ENCODE assay signal across 1 cellular context in the genomic region with DNA sequence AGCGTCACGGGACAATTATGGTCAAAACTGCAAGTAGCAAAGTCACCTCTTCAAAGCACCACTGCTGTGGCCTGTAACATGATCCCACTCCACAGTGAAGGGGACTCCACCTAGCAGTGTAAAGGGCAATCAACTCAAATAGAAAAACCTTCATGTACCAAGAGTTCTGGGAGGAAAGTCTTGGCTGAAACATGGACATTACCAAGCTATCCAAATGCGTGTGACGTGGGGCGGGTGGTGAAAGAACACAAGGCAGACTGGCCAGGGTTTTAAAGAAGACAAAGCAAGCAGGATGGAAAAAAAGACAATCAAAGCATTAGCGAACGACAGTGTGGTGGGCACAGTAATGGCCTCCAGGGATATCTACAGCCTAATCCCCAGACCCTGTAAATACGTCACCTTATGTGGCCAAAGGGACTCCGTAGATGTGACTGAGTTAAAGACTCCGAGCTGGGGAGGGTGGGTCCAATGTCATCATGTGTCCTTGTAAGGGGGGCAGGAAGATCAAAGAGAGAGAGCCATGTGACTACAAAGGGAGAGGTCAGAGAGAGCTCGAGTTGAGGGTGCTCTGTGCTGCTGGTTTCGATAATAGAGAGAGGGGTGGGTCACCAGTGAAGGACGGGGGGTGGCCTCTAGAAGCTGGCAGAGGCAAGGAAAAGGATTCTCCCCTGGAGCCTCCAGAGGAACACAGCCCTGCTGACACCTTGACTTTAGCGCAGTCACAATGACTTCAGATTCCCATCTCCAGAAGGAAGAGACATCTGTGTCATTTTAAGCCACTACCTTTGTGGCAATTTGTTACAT.
A peak's percentile ranks its signal among the peaks of the same experiment; 100 is the strongest.
TF ChIP-seq lines count a peak whose summit lies in the region.

No MANE protein-coding gene starts in this region.

TF ChIP-seq in H1, 55 proteins besides CTCF, POLR2A, EP300 and RAD21:
- TF ChIP-seq, protein P1, sequence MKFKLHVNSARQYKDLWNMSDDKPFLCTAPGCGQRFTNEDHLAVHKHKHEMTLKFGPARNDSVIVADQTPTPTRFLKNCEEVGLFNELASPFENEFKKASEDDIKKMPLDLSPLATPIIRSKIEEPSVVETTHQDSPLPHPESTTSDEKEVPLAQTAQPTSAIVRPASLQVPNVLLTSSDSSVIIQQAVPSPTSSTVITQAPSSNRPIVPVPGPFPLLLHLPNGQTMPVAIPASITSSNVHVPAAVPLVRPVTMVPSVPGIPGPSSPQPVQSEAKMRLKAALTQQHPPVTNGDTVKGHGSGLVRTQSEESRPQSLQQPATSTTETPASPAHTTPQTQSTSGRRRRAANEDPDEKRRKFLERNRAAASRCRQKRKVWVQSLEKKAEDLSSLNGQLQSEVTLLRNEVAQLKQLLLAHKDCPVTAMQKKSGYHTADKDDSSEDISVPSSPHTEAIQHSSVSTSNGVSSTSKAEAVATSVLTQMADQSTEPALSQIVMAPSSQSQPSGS (IDR thresholded peaks at IDR 0.05; ENCODE audit: low read length): no peak
- 0 out of 2 replicates have a peak, but pooled peaks have one; percentile 30 for TF ChIP-seq YY1 (IDR thresholded peaks at IDR 0.05; ENCODE audit: low read depth, low read length)
